ENCODE assay signal across 17 cellular contexts in genomic region chr17:83089322-83090156, GRCh38. TPM values are rescaled to one million over a fixed set of nuclear protein-coding genes. Genes with fewer than 3 reads are reported as not detected.
DNase-seq lines count a peak whose midpoint lies in the region; ATAC-seq and TF ChIP-seq lines count a peak whose summit lies in the region.
"Had no signal": no experiment of that assay in that cellular context is flagged by ENCODE, and none has a peak within 500 bp of the region (broad histone marks: within the 10 kb centered on the region; RNA-seq: fewer than 3 reads in every experiment).

No MANE protein-coding gene starts in this region.

- no peak overlapping the region for H3K4me3 ChIP-seq in CD8-positive, alpha-beta T cell (ENCODE audit: low read depth, low read length)
- peak overlapping the region in 2 of 4 donors; percentile 1 to 42 for H3K4me3 ChIP-seq in Peyer's patch
- no peak overlapping the region for H3K4me3 ChIP-seq in gastroesophageal sphincter
- no peak overlapping the region for H3K4me3 ChIP-seq in sigmoid colon
- H3K4me3 ChIP-seq: pancreas had no signal

- H3K36me3 ChIP-seq in CD8-positive, alpha-beta T cell (ENCODE audit: insufficient read depth, low read length) = no peaks in the 10 kb centered on the region
- H3K36me3 ChIP-seq in Peyer's patch (peaks cover 0 to 49% (median 0%) of the 10 kb centered on the region in 3 donors), gastroesophageal sphincter (peaks cover 0 to 80% of the 10 kb centered on the region in 2 donors), sigmoid colon (peaks cover 0 to 52% (median 13%) of the 10 kb centered on the region in 4 donors)

- H3K27me3 ChIP-seq in CD8-positive, alpha-beta T cell (ENCODE audit: insufficient read depth, low read length) = no peaks in the 10 kb centered on the region
- H3K27me3 ChIP-seq in Peyer's patch = no peaks in the 10 kb centered on the region
- H3K27me3 ChIP-seq in gastroesophageal sphincter = no peaks in the 10 kb centered on the region
- H3K27me3 ChIP-seq in sigmoid colon = no peaks in the 10 kb centered on the region
- H3K27me3 ChIP-seq: pancreas had no signal

- peaks cover 6% of the 10 kb centered on the region for H3K4me1 Mint-ChIP-seq in CD8-positive, alpha-beta T cell (ENCODE audit: low read depth)
- H3K4me1 Mint-ChIP-seq in osteocyte (ENCODE audit: unreplicated experiment) = peaks cover 48% of the 10 kb centered on the region
- peaks cover 16% of the 10 kb centered on the region for H3K4me1 Mint-ChIP-seq in HFFc6 (ENCODE audit: low read depth)

- intact Hi-C loops in CD8-positive, alpha-beta T cell (cut with DNase I, micrococcal nuclease) = no loop called here
- intact Hi-C loops in sigmoid colon (cut with DNase I) = no loop called here

- H3K36me3 Mint-ChIP-seq in CD8-positive, alpha-beta T cell = peaks cover 5% of the 10 kb centered on the region
- peaks cover 33% of the 10 kb centered on the region for H3K36me3 Mint-ChIP-seq in osteocyte (ENCODE audit: unreplicated experiment)
- H3K36me3 Mint-ChIP-seq in HFFc6 (ENCODE audit: low read depth) = peaks cover 15% of the 10 kb centered on the region; the same call in 1 of the 2 replicates

- ATAC-seq in CD8-positive, alpha-beta T cell = peak; percentile 13
- peak; percentile 28 for ATAC-seq in gastroesophageal sphincter
- ATAC-seq: activated CD4-positive, CD25-positive, alpha-beta regulatory T cell treated with anti-CD3 and anti-CD28 coated beads, Interleukin-2, amount 50 U/mL, for 24 hours; pancreas had no signal

- TF ChIP-seq EP300 in gastroesophageal sphincter (IDR thresholded peaks at IDR 0.05) = no peak
- no peak for TF ChIP-seq EP300 in sigmoid colon (IDR thresholded peaks at IDR 0.05)

- CTCF ChIA-PET in CD8-positive, alpha-beta T cell (lab: Charles Lee) = no interaction called here

- no peak overlapping the region for H3K27ac ChIP-seq in CD8-positive, alpha-beta T cell (ENCODE audit: low read depth, low read length)
- H3K27ac ChIP-seq in Peyer's patch (peak overlapping the region in 3 of 4 donors; percentile 80 to 98 (median 98)), gastroesophageal sphincter (peak overlapping the region in 1 of 4 donors; percentile 63), sigmoid colon (peak overlapping the region in 2 of 4 donors; percentile 10 to 28)

- no peaks in the 10 kb centered on the region for H3K9me3 Mint-ChIP-seq in CD8-positive, alpha-beta T cell
- H3K9me3 Mint-ChIP-seq in osteocyte (ENCODE audit: unreplicated experiment) (no peaks in the 10 kb centered on the region), HFFc6 (no peaks in the 10 kb centered on the region)
- H3K9me3 Mint-ChIP-seq: activated T-cell treated with anti-CD3 and anti-CD28 coated beads, Interleukin-2, amount 50 U/mL, for 24 hours; stimulated activated naive CD8-positive, alpha-beta T cell treated with anti-CD3 and anti-CD28 coated beads, Interleukin-15, Interleukin-2, amounts not matched to agents 100 ng/mL and 50 ng/mL, for 24 hours had no signal

- H3K4me3 Mint-ChIP-seq in CD8-positive, alpha-beta T cell = no peak overlapping the region
- no peak overlapping the region for H3K4me3 Mint-ChIP-seq in osteocyte (ENCODE audit: unreplicated experiment)
- no peak overlapping the region for H3K4me3 Mint-ChIP-seq in HFFc6
- H3K4me3 Mint-ChIP-seq: activated T-cell treated with anti-CD3 and anti-CD28 coated beads, Interleukin-2, amount 50 U/mL, for 24 hours; stimulated activated naive CD8-positive, alpha-beta T cell treated with anti-CD3 and anti-CD28 coated beads, Interleukin-15, Interleukin-2, amounts not matched to agents 100 ng/mL and 50 ng/mL, for 24 hours had no signal

- 74 to 84% methylated on average over 8 to 11 of the region's 49 CpGs for WGBS in gastroesophageal sphincter (ENCODE audit: low coverage in 1 of 2), 2 donors
- 18 to 69% methylated on average over 49 of the region's 49 CpGs for WGBS in sigmoid colon, 2 donors

- DNase-seq in CD8-positive, alpha-beta T cell = no peak
- DNase-seq in Peyer's patch (peak in 2 of 3 donors; percentile 87 to 92), osteocyte (ENCODE audit: extremely low spot score, unreplicated experiment) (no peak), sigmoid colon (no peak), DMS153 treated with DMSO at 0.1 percent for 48 hours (lab: John Stamatoyannopoulos, UW; ENCODE audit: unreplicated experiment) (no peak), HFFc6 (no peak)
- no peak for DNase-seq in activated naive CD4-positive, alpha-beta T cell treated with Interleukin-2 at 50 U/mL for 16 hours
- DNase-seq: activated T-cell treated with anti-CD3 and anti-CD28 coated beads, Interleukin-2, amount 50 U/mL, for 24 hours; amygdala; C1 segment of cervical spinal cord; NCI-H146; NCI-H82; pancreas; stimulated activated CD4-positive, alpha-beta T cell treated with anti-CD3 and anti-CD28 coated beads, Interleukin-4, amount 100 ng/mL, for 1 hour had no signal

- H3K27ac Mint-ChIP-seq in CD8-positive, alpha-beta T cell = peak overlapping the region; percentile 52
- H3K27ac Mint-ChIP-seq in osteocyte (ENCODE audit: unreplicated experiment) (peak overlapping the region; percentile 52), HFFc6 (no peak overlapping the region; the same call in 1 of the 2 replicates)
- H3K27ac Mint-ChIP-seq: activated T-cell treated with anti-CD3 and anti-CD28 coated beads, Interleukin-2, amount 50 U/mL, for 24 hours; stimulated activated naive CD8-positive, alpha-beta T cell treated with anti-CD3 and anti-CD28 coated beads, Interleukin-15, Interleukin-2, amounts not matched to agents 100 ng/mL and 50 ng/mL, for 24 hours had no signal

- H3K4me1 ChIP-seq in CD8-positive, alpha-beta T cell (ENCODE audit: insufficient read depth, low read length) = peaks cover 8% of the 10 kb centered on the region
- peaks cover 0 to 76% (median 7%) of the 10 kb centered on the region in 4 donors for H3K4me1 ChIP-seq in Peyer's patch
- peaks cover 0 to 73% (median 46%) of the 10 kb centered on the region in 3 donors for H3K4me1 ChIP-seq in gastroesophageal sphincter
- H3K4me1 ChIP-seq in sigmoid colon = peaks cover 0 to 38% (median 17%) of the 10 kb centered on the region in 4 donors

- H3K9me3 ChIP-seq in CD8-positive, alpha-beta T cell (ENCODE audit: low read length) = no peaks in the 10 kb centered on the region
- no peaks in the 10 kb centered on the region for H3K9me3 ChIP-seq in Peyer's patch
- H3K9me3 ChIP-seq in gastroesophageal sphincter = no peaks in the 10 kb centered on the region
- H3K9me3 ChIP-seq in sigmoid colon = no peaks in the 10 kb centered on the region
- H3K9me3 ChIP-seq: pancreas had no signal

- POLR2A ChIA-PET in CD8-positive, alpha-beta T cell (lab: Charles Lee) = no interaction called here

- TF ChIP-seq POLR2A in Peyer's patch (IDR thresholded peaks at IDR 0.05) (peak; percentile 56 to 76), gastroesophageal sphincter (IDR thresholded peaks at IDR 0.05) (no peak), sigmoid colon (IDR thresholded peaks at IDR 0.05) (no peak)

- TF ChIP-seq CTCF in CD8-positive, alpha-beta T cell (IDR thresholded peaks at IDR 0.05) = no peak
- no peak for TF ChIP-seq CTCF in Peyer's patch (IDR thresholded peaks at IDR 0.05)
- TF ChIP-seq CTCF in gastroesophageal sphincter (IDR thresholded peaks at IDR 0.05) = no peak
- TF ChIP-seq CTCF in osteocyte (IDR thresholded peaks at IDR 0.05) = no peak
- no peak for TF ChIP-seq CTCF in sigmoid colon (IDR thresholded peaks at IDR 0.05)
- TF ChIP-seq CTCF in HFFc6 (IDR thresholded peaks at IDR 0.05) = no peak

- H3K27me3 Mint-ChIP-seq in CD8-positive, alpha-beta T cell (ENCODE audit: low read depth) = no peaks in the 10 kb centered on the region
- H3K27me3 Mint-ChIP-seq in osteocyte (ENCODE audit: unreplicated experiment) (no peaks in the 10 kb centered on the region), HFFc6 (ENCODE audit: insufficient read depth) (no peaks in the 10 kb centered on the region; the same call in none of the 2 replicates)
- H3K27me3 Mint-ChIP-seq: activated T-cell treated with anti-CD3 and anti-CD28 coated beads, Interleukin-2, amount 50 U/mL, for 24 hours; stimulated activated naive CD8-positive, alpha-beta T cell treated with anti-CD3 and anti-CD28 coated beads, Interleukin-15, Interleukin-2, amounts not matched to agents 100 ng/mL and 50 ng/mL, for 24 hours had no signal

RNA-seq across cellular contexts. Expression of gene METRNL, which starts 10.1 kb away (rescaled TPM):
- 100 to 1,000 TPM; 153 to 158 TPM for total RNA-seq in CD8-positive, alpha-beta T cell
- total RNA-seq in Peyer's patch = 100 to 1,000 TPM in 3 of 4 donors, 10 to 100 TPM in 1; 73.4 to 170 (median 117) TPM
- total RNA-seq in gastroesophageal sphincter = 10 to 100 TPM; 41.1 to 82.6 (median 66.3) TPM
- total RNA-seq in osteocyte = 214 and 217 TPM in 2 replicates
- 10 to 100 TPM; 26.8 to 53.6 (median 29.8) TPM for total RNA-seq in sigmoid colon
- 100 to 1,000 TPM in 1 of 3 donors, 10 to 100 TPM in 2; 93.1 to 116 (median 99.6) TPM for polyA plus RNA-seq in sigmoid colon
- 10 to 100 TPM; 54.4 to 96.7 (median 90.9) TPM for total RNA-seq in HFFc6 (2021; fragmentation: NEBNext Ultra II Directional; extraction: Animal tissue kit (Norgen Biotek cat#: 25700))

Comparison
In these comparisons a context has a peak if more than half of its experiments do, and no peak if none do; other contexts are left out.
1. DNase-seq: peak in Peyer's patch (2 of 3); none in CD8-positive, alpha-beta T cell (0 of 7), osteocyte (single experiment), activated naive CD4-positive, alpha-beta T cell treated with Interleukin-2 at 50 U/mL for 16 hours (single experiment), sigmoid colon (single experiment), DMS153 treated with DMSO at 0.1 percent for 48 hours (single experiment) and HFFc6 (single experiment).
2. POLR2A ChIP-seq: peak in Peyer's patch (2 of 2); none in gastroesophageal sphincter (0 of 2) and sigmoid colon (0 of 2).